29 cellular contexts compared by ENCODE assay signal in genomic region chr3:190716961-190717360, GRCh38.
"Had no signal": no experiment of that assay in that cellular context is flagged by ENCODE, and none has a peak within 500 bp of the region (broad histone marks: within the 10 kb centered on the region; RNA-seq: fewer than 3 reads in every experiment).

No MANE protein-coding gene starts in this region.

- ATAC-seq: activated CD4-positive, alpha-beta T cell treated with anti-CD3 and anti-CD28 coated beads for 36 hours; activated naive CD4-positive, alpha-beta T cell treated with anti-CD3 and anti-CD28 coated beads, Interleukin-2, amount 50 U/mL, for 72 hours; activated T-cell treated with anti-CD3 and anti-CD28 coated beads, Interleukin-2, amount 50 U/mL, for 72 hours; effector memory CD8-positive, alpha-beta T cell; T-helper 17 cell had no signal

- H3K9me3 ChIP-seq: esophagus muscularis mucosa had no signal

- H3K4me1 ChIP-seq: esophagus muscularis mucosa had no signal

- H3K27me3 ChIP-seq: brain microvascular endothelial cell, esophagus muscularis mucosa had no signal

- DNase-seq: activated CD4-positive, alpha-beta memory T cell treated with anti-CD3 and anti-CD28 coated beads, Interleukin-2, amount 10 ng/mL, durations not matched to agents 7 days and 5 days; activated CD4-positive, alpha-beta T cell treated with anti-CD3 and anti-CD28 coated beads for 36 hours; activated CD4-positive, alpha-beta T cell treated with anti-CD3 and anti-CD28 coated beads, Interleukin-2, amount 10 ng/mL, durations not matched to agents 24 days and 14 days; activated CD4-positive, alpha-beta T cell treated with anti-CD3 and anti-CD28 coated beads, Interleukin-2, amount 50 U/mL, for 4 hours; activated CD4-positive, CD25-positive, alpha-beta regulatory T cell; activated CD4-positive, CD25-positive, alpha-beta regulatory T cell treated with anti-CD3 and anti-CD28 coated beads, Interleukin-2, amount 50 U/mL, for 72 hours; activated CD8-positive, alpha-beta memory T cell treated with anti-CD3 and anti-CD28 coated beads, Interleukin-2, amount 50 U/mL, for 48 hours; activated gamma-delta T cell; activated naive CD4-positive, alpha-beta T cell; activated naive CD4-positive, alpha-beta T cell treated with anti-CD3 and anti-CD28 coated beads, Interleukin-2, amount 10 ng/mL, durations not matched to agents 7 days and 5 days; activated naive CD8-positive, alpha-beta T cell treated with anti-CD3 and anti-CD28 coated beads, Interleukin-2, amount 10 ng/mL, durations not matched to agents 7 days and 5 days; activated T-cell treated with anti-CD3 and anti-CD28 coated beads for 4 hours; activated T-cell treated with anti-CD3 and anti-CD28 coated beads, Interleukin-2, amount 50 U/mL, for 24 hours; activated T-cell treated with anti-CD3 and anti-CD28 coated beads, Interleukin-2, amount 50 U/mL, for 72 hours; amniotic stem cell; anterior cingulate cortex; brain microvascular endothelial cell; cortex of kidney; dermis blood vessel endothelial cell; effector CD4-positive, alpha-beta T cell; effector memory CD8-positive, alpha-beta T cell; erythroblast; foreskin fibroblast; head of caudate nucleus; T-helper 1 cell; T-helper 17 cell; T1000 had no signal

- H3K4me3 ChIP-seq: esophagus muscularis mucosa had no signal

- H3K36me3 ChIP-seq: brain microvascular endothelial cell, esophagus muscularis mucosa had no signal

- H3K27ac ChIP-seq: brain microvascular endothelial cell, esophagus muscularis mucosa had no signal
